In genomic region chr3:45995370-45996192, GRCh38 we compare ENCODE assay signal across 1 cellular context.
TF ChIP-seq lines count a peak whose summit lies in the region.

FYCO1 (minus strand) TSS chr3:45995824; CDS start chr3:45984910, 10,914 bp downstream.

TF ChIP-seq in H1, 55 proteins besides CTCF, POLR2A, EP300 and RAD21 (continued from another document):
- TF ChIP-seq E2F6 (IDR thresholded peaks at IDR 0.05) (peak; percentile 82), RBBP5 (IDR thresholded peaks at IDR 0.05; ENCODE audit: borderline replicate concordance, low read depth, low read length) (peak; percentile 74; the same call in 1 of the 2 replicates), TAF1 (IDR thresholded peaks at IDR 0.05; ENCODE audit: low read depth, low read length) (peak; percentile 72), JUND (IDR thresholded peaks at IDR 0.05; ENCODE audit: low read length) (0 out of 2 replicates have a peak, but pooled peaks have one; percentile 25), SP1 (IDR thresholded peaks at IDR 0.05; ENCODE audit: low read depth, low read length) (peak; percentile 55; the same call in 1 of the 2 replicates), FOSL1 (IDR thresholded peaks at IDR 0.05; ENCODE audit: insufficient read depth, low read depth, low read length) (no peak), EGR1 (IDR thresholded peaks at IDR 0.05; ENCODE audit: borderline replicate concordance, low read depth, low read length) (peak; percentile 74; the same call in 1 of the 2 replicates), HDAC6 (IDR thresholded peaks at IDR 0.05; ENCODE audit: low read depth, low read length) (no peak), POLR2AphosphoS5 (IDR thresholded peaks at IDR 0.05; ENCODE audit: low read depth, low read length) (peak; percentile 60; the same call in 1 of the 2 replicates), KDM4A (IDR thresholded peaks at IDR 0.05; ENCODE audit: low read depth, low read length, severe bottlenecking) (peak; percentile 84), USF2 (IDR thresholded peaks at IDR 0.05; ENCODE audit: low read length) (no peak), TBP (IDR thresholded peaks at IDR 0.05; ENCODE audit: low read depth, low read length) (peak; percentile 59), HDAC2 (IDR thresholded peaks at IDR 0.05; ENCODE audit: borderline replicate concordance in 1 of 2, low read depth in 2 of 2, low read length in 2 of 2) (peak in 1 of 2 experiments; percentile 69; a peak in 1 of 4 replicates), ATF2 (IDR thresholded peaks at IDR 0.05; ENCODE audit: low read length) (no peak), ASH2L (IDR thresholded peaks at IDR 0.05; ENCODE audit: low read length) (peak; percentile 75), SIX5 (IDR thresholded peaks at IDR 0.05; ENCODE audit: low read depth, low read length) (peak; percentile 82), SIN3A (conservative IDR thresholded peaks at IDR 0.05 in 1 of 2, IDR thresholded peaks at IDR 0.05 in 1 of 2; ENCODE audit: low read depth in 1 of 2, low read length in 2 of 2) (peak; percentile 43 to 74; a peak in 1 of 4 replicates), MAX (IDR thresholded peaks at IDR 0.05) (peak; percentile 64), YY1 (IDR thresholded peaks at IDR 0.05; ENCODE audit: low read depth, low read length) (peak; percentile 93)
